In the genomic region with DNA sequence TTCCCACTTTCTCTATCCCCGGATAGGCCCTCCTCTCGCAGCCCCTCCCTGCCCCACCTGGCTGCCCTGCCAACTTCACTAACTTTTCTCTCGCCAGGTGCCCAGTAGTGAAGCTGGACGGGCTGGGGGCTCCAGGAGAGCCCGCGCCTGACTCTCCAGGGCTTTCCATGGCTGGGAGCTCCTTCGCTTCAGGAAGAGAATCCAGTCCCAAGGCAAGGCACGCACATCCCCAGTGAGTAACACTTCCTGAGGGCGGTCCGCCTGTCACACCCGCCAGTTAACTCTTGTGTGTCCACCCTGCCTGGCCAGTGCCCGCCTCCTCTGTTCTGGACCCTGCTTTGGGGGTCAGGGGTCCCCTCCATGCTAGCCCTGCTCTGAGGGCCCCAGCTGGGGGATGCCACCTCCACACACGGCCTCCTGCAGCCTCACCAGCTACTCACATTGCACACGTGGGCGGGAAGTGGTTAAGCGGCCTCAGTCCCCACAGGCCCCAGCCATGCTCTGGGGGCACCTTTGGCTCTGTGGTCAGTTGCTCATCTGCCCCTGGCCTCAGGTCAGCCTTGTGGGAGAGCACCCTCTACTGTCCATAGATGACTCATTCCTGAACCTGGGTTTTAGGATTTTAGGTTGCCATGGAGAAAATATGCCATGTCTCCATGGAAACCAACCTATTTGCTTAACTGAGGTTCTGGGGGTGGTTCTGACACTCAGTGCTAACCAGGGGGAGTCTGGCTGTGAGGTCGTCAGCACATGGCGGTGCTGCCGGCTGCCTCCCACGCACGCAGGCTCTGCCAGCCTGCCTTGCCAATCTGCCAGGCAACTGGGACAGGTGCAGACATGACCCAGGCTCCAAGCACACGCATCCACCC, we compare ENCODE assay signal across 8 cellular contexts. TPM values are rescaled to one million over a fixed set of nuclear protein-coding genes. Genes with fewer than 3 reads are reported as not detected.
DNase-seq lines count a peak whose midpoint lies in the region; ATAC-seq and TF ChIP-seq lines count a peak whose summit lies in the region.

A gene with protein sequence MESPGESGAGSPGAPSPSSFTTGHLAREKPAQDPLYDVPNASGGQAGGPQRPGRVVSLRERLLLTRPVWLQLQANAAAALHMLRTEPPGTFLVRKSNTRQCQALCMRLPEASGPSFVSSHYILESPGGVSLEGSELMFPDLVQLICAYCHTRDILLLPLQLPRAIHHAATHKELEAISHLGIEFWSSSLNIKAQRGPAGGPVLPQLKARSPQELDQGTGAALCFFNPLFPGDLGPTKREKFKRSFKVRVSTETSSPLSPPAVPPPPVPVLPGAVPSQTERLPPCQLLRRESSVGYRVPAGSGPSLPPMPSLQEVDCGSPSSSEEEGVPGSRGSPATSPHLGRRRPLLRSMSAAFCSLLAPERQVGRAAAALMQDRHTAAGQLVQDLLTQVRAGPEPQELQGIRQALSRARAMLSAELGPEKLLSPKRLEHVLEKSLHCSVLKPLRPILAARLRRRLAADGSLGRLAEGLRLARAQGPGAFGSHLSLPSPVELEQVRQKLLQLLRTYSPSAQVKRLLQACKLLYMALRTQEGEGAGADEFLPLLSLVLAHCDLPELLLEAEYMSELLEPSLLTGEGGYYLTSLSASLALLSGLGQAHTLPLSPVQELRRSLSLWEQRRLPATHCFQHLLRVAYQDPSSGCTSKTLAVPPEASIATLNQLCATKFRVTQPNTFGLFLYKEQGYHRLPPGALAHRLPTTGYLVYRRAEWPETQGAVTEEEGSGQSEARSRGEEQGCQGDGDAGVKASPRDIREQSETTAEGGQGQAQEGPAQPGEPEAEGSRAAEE (minus strand): TSS at position 201 of the 869 bp plus-strand sequence. CDS start 32 bp downstream, at position 169.

- H3K9me3 ChIP-seq in naive thymus-derived CD4-positive, alpha-beta T cell (ENCODE audit: control insufficient read depth in 2 of 3, low read length in 3 of 3) = no peaks in the 10 kb centered on the region
- no peaks in the 10 kb centered on the region for H3K9me3 ChIP-seq in testis

- peaks cover 7 to 15% of the 10 kb centered on the region in 2 donors for H3K4me1 ChIP-seq in naive thymus-derived CD4-positive, alpha-beta T cell (ENCODE audit: control insufficient read depth in 2 of 2, insufficient read depth in 2 of 2, low read length in 2 of 2)
- H3K4me1 ChIP-seq in testis = peaks cover 14% of the 10 kb centered on the region

- ATAC-seq in HG02885 (IDR thresholded peaks at IDR 0.05; ENCODE audit: poor library complexity, unreplicated experiment) = peak; percentile 71
- ATAC-seq in naive thymus-derived CD4-positive, alpha-beta T cell = peak; percentile 85

- intact Hi-C loops in naive thymus-derived CD4-positive, alpha-beta T cell (cut with micrococcal nuclease) = no loop called here
- intact Hi-C loops in testis (cut with DNase I; ENCODE audit: low total_unique reads) = no loop called here

- H3K36me3 Mint-ChIP-seq in naive thymus-derived CD4-positive, alpha-beta T cell = peaks cover 0 to 17% (median 2%) of the 10 kb centered on the region in 5 donors

- WGBS in testis, 2 donors = 28 to 39% methylated on average over 17 to 22 of the region's 22 CpGs

- peaks cover 3 to 62% (median 3%) of the 10 kb centered on the region in 3 experiments for H3K36me3 ChIP-seq in naive thymus-derived CD4-positive, alpha-beta T cell (ENCODE audit: control insufficient read depth in 2 of 3, insufficient read depth in 3 of 3, low read length in 3 of 3)
- no peaks in the 10 kb centered on the region for H3K36me3 ChIP-seq in testis (ENCODE audit: low read depth, missing control alignments)

- POLR2A ChIA-PET in naive thymus-derived CD4-positive, alpha-beta T cell (lab: Charles Lee) = interaction anchor here (0.6 to 3.1 kb wide), 7 partner anchors 9 to 806 kb away, joined by 3 to 28 read pairs (median 3); a partner anchor contains a TSS

- H3K27ac ChIP-seq in 22Rv1 (peak within 1 kb of the TSS; percentile 35), testis (no peak within 1 kb of the TSS)
- peak within 1 kb of the TSS; percentile 70 for H3K27ac ChIP-seq in naive thymus-derived CD4-positive, alpha-beta T cell (ENCODE audit: low read depth, low read length)

- H3K4me3 Mint-ChIP-seq in naive thymus-derived CD4-positive, alpha-beta T cell = peak within 1 kb of the TSS; percentile 77 to 96 (median 90)

- peaks cover 0 to 21% (median 11%) of the 10 kb centered on the region in 7 donors for H3K4me1 Mint-ChIP-seq in naive thymus-derived CD4-positive, alpha-beta T cell

- H3K4me3 ChIP-seq in GM12865 (ENCODE audit: low read depth, low read length) (no peak within 1 kb of the TSS), fibroblast of the aortic adventitia (ENCODE audit: low read depth, low read length) (peak within 1 kb of the TSS; percentile 86), testis (peak within 1 kb of the TSS; percentile 21 to 39)
- H3K4me3 ChIP-seq in naive thymus-derived CD4-positive, alpha-beta T cell (ENCODE audit: low read length) = peak within 1 kb of the TSS; percentile 52

- peaks cover 0 to 2% (median 0%) of the 10 kb centered on the region in 5 donors for H3K27me3 Mint-ChIP-seq in naive thymus-derived CD4-positive, alpha-beta T cell

- CTCF ChIA-PET in naive thymus-derived CD4-positive, alpha-beta T cell (lab: Charles Lee) = interaction anchor here (1.9 to 3.9 kb wide), 2 partner anchors 25 to 50 kb away, joined by 7 to 26 read pairs; no protein-coding TSS in a partner anchor

- no peaks in the 10 kb centered on the region for H3K9me3 Mint-ChIP-seq in naive thymus-derived CD4-positive, alpha-beta T cell

- peak; percentile 89 for DNase-seq in GM12865 (ENCODE audit: low read depth)
- peak; percentile 84 to 93 for DNase-seq in NCI-H524 (lab: John Stamatoyannopoulos, UW)
- peak; percentile 83 to 85 for DNase-seq in activated T-cell treated with anti-CD3 and anti-CD28 coated beads, Interleukin-2, amount 50 U/mL, for 48 hours
- peak; percentile 95 for DNase-seq in fibroblast of the aortic adventitia (ENCODE audit: low read depth)
- DNase-seq in naive thymus-derived CD4-positive, alpha-beta T cell = peak in 3 of 9 donors; percentile 24 to 62 (median 53)
- DNase-seq in testis = no peak

- no peaks in the 10 kb centered on the region for H3K27me3 ChIP-seq in naive thymus-derived CD4-positive, alpha-beta T cell (ENCODE audit: control insufficient read depth in 2 of 2, insufficient read depth in 2 of 2, low read length in 2 of 2)
- no peaks in the 10 kb centered on the region for H3K27me3 ChIP-seq in testis

- peak; percentile 58 for TF ChIP-seq CTCF in 22Rv1 (IDR thresholded peaks at IDR 0.05)
- TF ChIP-seq CTCF in GM12865 (IDR thresholded peaks at IDR 0.05; ENCODE audit: insufficient read depth, low read depth, low read length, missing control alignments) = no peak
- peak; percentile 36 for TF ChIP-seq CTCF in fibroblast of the aortic adventitia (IDR thresholded peaks at IDR 0.05; ENCODE audit: insufficient read depth, low read length)
- peak; percentile 26 to 37 (median 28) for TF ChIP-seq CTCF in testis (IDR thresholded peaks at IDR 0.05)

- H3K27ac Mint-ChIP-seq in naive thymus-derived CD4-positive, alpha-beta T cell = peak within 1 kb of the TSS in 8 of 9 donors; percentile 8 to 88 (median 64)

- TF ChIP-seq POLR2A in testis (IDR thresholded peaks at IDR 0.05) = no peak

RNA-seq across cellular contexts. Expression of the gene that starts here (rescaled TPM):
- total RNA-seq in fibroblast of the aortic adventitia (ENCODE audit: low replicate concordance) (10.1 and 45.3 TPM in 2 replicates), testis (1 to 10 TPM; 8.2 to 8.5 TPM)
- total RNA-seq in naive thymus-derived CD4-positive, alpha-beta T cell = 10 to 100 TPM in 3 of 5 experiments, 1 to 10 TPM in 2; 1.4 to 22.9 (median 12.3) TPM
- 1 to 10 TPM; 2.6 to 9.1 TPM for polyA plus RNA-seq in naive thymus-derived CD4-positive, alpha-beta T cell
- polyA plus RNA-seq in testis (ENCODE audit: insufficient read depth, low read depth, low replicate concordance) = 4.7 TPM

Comparison
In these comparisons a context has a peak if more than half of its experiments do, and no peak if none do; other contexts are left out.
1. H3K27ac ChIP-seq: peak in 22Rv1 (single experiment) and naive thymus-derived CD4-positive, alpha-beta T cell (single experiment); none in testis (0 of 2).